ENCODE assay signal across 1 cellular context in genomic region chr1:23800396-23801337, GRCh38.
TF ChIP-seq lines count a peak whose summit lies in the region.

Gene GALE (minus strand): TSS chr1:23800754. CDS start chr1:23799007, 1,747 bp downstream.

TF ChIP-seq in HepG2, 621 proteins besides CTCF, POLR2A, EP300 and RAD21 (continued from another document and continues in another):
- TF ChIP-seq, protein P1, sequence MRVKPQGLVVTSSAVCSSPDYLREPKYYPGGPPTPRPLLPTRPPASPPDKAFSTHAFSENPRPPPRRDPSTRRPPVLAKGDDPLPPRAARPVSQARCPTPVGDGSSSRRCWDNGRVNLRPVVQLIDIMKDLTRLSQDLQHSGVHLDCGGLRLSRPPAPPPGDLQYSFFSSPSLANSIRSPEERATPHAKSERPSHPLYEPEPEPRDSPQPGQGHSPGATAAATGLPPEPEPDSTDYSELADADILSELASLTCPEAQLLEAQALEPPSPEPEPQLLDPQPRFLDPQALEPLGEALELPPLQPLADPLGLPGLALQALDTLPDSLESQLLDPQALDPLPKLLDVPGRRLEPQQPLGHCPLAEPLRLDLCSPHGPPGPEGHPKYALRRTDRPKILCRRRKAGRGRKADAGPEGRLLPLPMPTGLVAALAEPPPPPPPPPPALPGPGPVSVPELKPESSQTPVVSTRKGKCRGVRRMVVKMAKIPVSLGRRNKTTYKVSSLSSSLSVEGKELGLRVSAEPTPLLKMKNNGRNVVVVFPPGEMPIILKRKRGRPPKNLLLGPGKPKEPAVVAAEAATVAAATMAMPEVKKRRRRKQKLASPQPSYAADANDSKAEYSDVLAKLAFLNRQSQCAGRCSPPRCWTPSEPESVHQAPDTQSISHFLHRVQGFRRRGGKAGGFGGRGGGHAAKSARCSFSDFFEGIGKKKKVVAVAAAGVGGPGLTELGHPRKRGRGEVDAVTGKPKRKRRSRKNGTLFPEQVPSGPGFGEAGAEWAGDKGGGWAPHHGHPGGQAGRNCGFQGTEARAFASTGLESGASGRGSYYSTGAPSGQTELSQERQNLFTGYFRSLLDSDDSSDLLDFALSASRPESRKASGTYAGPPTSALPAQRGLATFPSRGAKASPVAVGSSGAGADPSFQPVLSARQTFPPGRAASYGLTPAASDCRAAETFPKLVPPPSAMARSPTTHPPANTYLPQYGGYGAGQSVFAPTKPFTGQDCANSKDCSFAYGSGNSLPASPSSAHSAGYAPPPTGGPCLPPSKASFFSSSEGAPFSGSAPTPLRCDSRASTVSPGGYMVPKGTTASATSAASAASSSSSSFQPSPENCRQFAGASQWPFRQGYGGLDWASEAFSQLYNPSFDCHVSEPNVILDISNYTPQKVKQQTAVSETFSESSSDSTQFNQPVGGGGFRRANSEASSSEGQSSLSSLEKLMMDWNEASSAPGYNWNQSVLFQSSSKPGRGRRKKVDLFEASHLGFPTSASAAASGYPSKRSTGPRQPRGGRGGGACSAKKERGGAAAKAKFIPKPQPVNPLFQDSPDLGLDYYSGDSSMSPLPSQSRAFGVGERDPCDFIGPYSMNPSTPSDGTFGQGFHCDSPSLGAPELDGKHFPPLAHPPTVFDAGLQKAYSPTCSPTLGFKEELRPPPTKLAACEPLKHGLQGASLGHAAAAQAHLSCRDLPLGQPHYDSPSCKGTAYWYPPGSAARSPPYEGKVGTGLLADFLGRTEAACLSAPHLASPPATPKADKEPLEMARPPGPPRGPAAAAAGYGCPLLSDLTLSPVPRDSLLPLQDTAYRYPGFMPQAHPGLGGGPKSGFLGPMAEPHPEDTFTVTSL (CRISPR knock-in tag; IDR thresholded peaks at IDR 0.05; ENCODE audit: borderline replicate concordance) = no peak; the same call in 1 of the 2 replicates
- no peak for TF ChIP-seq ZEB1 (IDR thresholded peaks at IDR 0.05; ENCODE audit: insufficient replicate concordance, low read depth)
- TF ChIP-seq KDM5B (CRISPR knock-in tag; IDR thresholded peaks at IDR 0.05; ENCODE audit: borderline replicate concordance) = peak; percentile 77; the same call in 1 of the 2 replicates
- TF ChIP-seq IRX3 (CRISPR knock-in tag; IDR thresholded peaks at IDR 0.05; ENCODE audit: borderline replicate concordance, low read depth) = no peak
- no peak; the same call in 1 of the 2 replicates for TF ChIP-seq NFYC (CRISPR knock-in tag; IDR thresholded peaks at IDR 0.05)
- TF ChIP-seq ZBTB14 (CRISPR knock-in tag; IDR thresholded peaks at IDR 0.05) = peak; percentile 96
- TF ChIP-seq, protein P2, sequence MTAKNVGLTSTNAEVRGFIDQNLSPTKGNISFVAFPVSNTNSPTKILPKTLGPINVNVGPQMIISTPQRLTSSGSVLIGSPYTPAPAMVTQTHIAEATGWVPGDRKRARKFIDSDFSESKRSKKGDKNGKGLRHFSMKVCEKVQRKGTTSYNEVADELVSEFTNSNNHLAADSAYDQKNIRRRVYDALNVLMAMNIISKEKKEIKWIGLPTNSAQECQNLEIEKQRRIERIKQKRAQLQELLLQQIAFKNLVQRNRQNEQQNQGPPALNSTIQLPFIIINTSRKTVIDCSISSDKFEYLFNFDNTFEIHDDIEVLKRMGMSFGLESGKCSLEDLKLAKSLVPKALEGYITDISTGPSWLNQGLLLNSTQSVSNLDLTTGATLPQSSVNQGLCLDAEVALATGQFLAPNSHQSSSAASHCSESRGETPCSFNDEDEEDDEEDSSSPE (CRISPR knock-in tag; IDR thresholded peaks at IDR 0.05) = peak; percentile 87; the same call in 1 of the 2 replicates
- TF ChIP-seq ZNF12 (CRISPR knock-in tag; IDR thresholded peaks at IDR 0.05) = no peak
- no peak for TF ChIP-seq ZNF431 (CRISPR knock-in tag; IDR thresholded peaks at IDR 0.05; ENCODE audit: borderline replicate concordance, low read depth)
- TF ChIP-seq, protein P3, sequence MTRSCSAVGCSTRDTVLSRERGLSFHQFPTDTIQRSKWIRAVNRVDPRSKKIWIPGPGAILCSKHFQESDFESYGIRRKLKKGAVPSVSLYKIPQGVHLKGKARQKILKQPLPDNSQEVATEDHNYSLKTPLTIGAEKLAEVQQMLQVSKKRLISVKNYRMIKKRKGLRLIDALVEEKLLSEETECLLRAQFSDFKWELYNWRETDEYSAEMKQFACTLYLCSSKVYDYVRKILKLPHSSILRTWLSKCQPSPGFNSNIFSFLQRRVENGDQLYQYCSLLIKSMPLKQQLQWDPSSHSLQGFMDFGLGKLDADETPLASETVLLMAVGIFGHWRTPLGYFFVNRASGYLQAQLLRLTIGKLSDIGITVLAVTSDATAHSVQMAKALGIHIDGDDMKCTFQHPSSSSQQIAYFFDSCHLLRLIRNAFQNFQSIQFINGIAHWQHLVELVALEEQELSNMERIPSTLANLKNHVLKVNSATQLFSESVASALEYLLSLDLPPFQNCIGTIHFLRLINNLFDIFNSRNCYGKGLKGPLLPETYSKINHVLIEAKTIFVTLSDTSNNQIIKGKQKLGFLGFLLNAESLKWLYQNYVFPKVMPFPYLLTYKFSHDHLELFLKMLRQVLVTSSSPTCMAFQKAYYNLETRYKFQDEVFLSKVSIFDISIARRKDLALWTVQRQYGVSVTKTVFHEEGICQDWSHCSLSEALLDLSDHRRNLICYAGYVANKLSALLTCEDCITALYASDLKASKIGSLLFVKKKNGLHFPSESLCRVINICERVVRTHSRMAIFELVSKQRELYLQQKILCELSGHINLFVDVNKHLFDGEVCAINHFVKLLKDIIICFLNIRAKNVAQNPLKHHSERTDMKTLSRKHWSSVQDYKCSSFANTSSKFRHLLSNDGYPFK (CRISPR knock-in tag; IDR thresholded peaks at IDR 0.05; ENCODE audit: borderline replicate concordance) = peak; percentile 3; the same call in 1 of the 2 replicates
- TF ChIP-seq ZSCAN21 (CRISPR knock-in tag; IDR thresholded peaks at IDR 0.05; ENCODE audit: borderline replicate concordance) = no peak
- peak; percentile 91 for TF ChIP-seq AGO2 (optimal IDR thresholded peaks at IDR 0.05; ENCODE audit: low read depth, low read length)
- no peak for TF ChIP-seq ZNF75D (CRISPR knock-in tag; IDR thresholded peaks at IDR 0.05; ENCODE audit: borderline replicate concordance)
- TF ChIP-seq, protein P4, sequence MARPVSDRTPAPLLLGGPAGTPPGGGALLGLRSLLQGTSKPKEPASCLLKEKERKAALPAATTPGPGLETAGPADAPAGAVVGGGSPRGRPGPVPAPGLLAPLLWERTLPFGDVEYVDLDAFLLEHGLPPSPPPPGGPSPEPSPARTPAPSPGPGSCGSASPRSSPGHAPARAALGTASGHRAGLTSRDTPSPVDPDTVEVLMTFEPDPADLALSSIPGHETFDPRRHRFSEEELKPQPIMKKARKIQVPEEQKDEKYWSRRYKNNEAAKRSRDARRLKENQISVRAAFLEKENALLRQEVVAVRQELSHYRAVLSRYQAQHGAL (CRISPR knock-in tag; IDR thresholded peaks at IDR 0.05; ENCODE audit: not compliant biosample characterization) = no peak
- TF ChIP-seq, protein P5, sequence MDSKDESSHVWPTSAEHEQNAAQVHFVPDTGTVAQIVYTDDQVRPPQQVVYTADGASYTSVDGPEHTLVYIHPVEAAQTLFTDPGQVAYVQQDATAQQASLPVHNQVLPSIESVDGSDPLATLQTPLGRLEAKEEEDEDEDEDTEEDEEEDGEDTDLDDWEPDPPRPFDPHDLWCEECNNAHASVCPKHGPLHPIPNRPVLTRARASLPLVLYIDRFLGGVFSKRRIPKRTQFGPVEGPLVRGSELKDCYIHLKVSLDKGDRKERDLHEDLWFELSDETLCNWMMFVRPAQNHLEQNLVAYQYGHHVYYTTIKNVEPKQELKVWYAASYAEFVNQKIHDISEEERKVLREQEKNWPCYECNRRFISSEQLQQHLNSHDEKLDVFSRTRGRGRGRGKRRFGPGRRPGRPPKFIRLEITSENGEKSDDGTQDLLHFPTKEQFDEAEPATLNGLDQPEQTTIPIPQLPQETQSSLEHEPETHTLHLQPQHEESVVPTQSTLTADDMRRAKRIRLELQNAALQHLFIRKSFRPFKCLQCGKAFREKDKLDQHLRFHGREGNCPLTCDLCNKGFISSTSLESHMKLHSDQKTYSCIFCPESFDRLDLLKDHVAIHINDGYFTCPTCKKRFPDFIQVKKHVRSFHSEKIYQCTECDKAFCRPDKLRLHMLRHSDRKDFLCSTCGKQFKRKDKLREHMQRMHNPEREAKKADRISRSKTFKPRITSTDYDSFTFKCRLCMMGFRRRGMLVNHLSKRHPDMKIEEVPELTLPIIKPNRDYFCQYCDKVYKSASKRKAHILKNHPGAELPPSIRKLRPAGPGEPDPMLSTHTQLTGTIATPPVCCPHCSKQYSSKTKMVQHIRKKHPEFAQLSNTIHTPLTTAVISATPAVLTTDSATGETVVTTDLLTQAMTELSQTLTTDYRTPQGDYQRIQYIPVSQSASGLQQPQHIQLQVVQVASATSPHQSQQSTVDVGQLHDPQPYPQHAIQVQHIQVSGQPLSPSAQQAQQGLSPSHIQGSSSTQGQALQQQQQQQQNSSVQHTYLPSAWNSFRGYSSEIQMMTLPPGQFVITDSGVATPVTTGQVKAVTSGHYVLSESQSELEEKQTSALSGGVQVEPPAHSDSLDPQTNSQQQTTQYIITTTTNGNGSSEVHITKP (CRISPR knock-in tag; IDR thresholded peaks at IDR 0.05; ENCODE audit: low read depth) = no peak; the same call in 1 of the 2 replicates
- 0 out of 2 replicates have a peak, but pooled peaks have one; percentile 20 for TF ChIP-seq ZNF558 (CRISPR knock-in tag; IDR thresholded peaks at IDR 0.05; ENCODE audit: borderline replicate concordance)
- no peak for TF ChIP-seq ZBTB37 (CRISPR knock-in tag; IDR thresholded peaks at IDR 0.05)
- TF ChIP-seq, protein P6, sequence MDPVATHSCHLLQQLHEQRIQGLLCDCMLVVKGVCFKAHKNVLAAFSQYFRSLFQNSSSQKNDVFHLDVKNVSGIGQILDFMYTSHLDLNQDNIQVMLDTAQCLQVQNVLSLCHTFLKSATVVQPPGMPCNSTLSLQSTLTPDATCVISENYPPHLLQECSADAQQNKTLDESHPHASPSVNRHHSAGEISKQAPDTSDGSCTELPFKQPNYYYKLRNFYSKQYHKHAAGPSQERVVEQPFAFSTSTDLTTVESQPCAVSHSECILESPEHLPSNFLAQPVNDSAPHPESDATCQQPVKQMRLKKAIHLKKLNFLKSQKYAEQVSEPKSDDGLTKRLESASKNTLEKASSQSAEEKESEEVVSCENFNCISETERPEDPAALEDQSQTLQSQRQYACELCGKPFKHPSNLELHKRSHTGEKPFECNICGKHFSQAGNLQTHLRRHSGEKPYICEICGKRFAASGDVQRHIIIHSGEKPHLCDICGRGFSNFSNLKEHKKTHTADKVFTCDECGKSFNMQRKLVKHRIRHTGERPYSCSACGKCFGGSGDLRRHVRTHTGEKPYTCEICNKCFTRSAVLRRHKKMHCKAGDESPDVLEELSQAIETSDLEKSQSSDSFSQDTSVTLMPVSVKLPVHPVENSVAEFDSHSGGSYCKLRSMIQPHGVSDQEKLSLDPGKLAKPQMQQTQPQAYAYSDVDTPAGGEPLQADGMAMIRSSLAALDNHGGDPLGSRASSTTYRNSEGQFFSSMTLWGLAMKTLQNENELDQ (CRISPR knock-in tag; IDR thresholded peaks at IDR 0.05; ENCODE audit: borderline replicate concordance) = no peak
- peak; percentile 92 for TF ChIP-seq AGO1 (IDR thresholded peaks at IDR 0.05; ENCODE audit: low read depth, low read length, poor library complexity, severe bottlenecking)
- TF ChIP-seq TGIF2 (CRISPR knock-in tag; IDR thresholded peaks at IDR 0.05) = no peak; the same call in 1 of the 2 replicates
- TF ChIP-seq HNF4G (IDR thresholded peaks at IDR 0.05; ENCODE audit: borderline replicate concordance, low read depth, low read length) = no peak
- TF ChIP-seq HNF4G (CRISPR knock-in tag; IDR thresholded peaks at IDR 0.05; ENCODE audit: borderline replicate concordance, low read depth) = no peak
- TF ChIP-seq ZNF883 (CRISPR knock-in tag; IDR thresholded peaks at IDR 0.05; ENCODE audit: not compliant biosample characterization) = peak; percentile 40
- TF ChIP-seq SOX6 (IDR thresholded peaks at IDR 0.05) = no peak
- TF ChIP-seq SOX6 (CRISPR knock-in tag; IDR thresholded peaks at IDR 0.05) = peak; percentile 69
- TF ChIP-seq MLLT10 (CRISPR knock-in tag; IDR thresholded peaks at IDR 0.05) = no peak
- TF ChIP-seq, protein P7, sequence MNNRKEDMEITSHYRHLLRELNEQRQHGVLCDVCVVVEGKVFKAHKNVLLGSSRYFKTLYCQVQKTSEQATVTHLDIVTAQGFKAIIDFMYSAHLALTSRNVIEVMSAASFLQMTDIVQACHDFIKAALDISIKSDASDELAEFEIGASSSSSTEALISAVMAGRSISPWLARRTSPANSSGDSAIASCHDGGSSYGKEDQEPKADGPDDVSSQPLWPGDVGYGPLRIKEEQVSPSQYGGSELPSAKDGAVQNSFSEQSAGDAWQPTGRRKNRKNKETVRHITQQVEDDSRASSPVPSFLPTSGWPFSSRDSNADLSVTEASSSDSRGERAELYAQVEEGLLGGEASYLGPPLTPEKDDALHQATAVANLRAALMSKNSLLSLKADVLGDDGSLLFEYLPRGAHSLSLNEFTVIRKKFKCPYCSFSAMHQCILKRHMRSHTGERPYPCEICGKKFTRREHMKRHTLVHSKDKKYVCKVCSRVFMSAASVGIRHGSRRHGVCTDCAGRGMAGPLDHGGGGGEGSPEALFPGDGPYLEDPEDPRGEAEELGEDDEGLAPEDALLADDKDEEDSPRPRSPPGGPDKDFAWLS (CRISPR knock-in tag; IDR thresholded peaks at IDR 0.05; ENCODE audit: borderline replicate concordance) = no peak
- TF ChIP-seq NCOR1 (IDR thresholded peaks at IDR 0.05; ENCODE audit: borderline replicate concordance, low read length) = no peak
- TF ChIP-seq, protein P8, sequence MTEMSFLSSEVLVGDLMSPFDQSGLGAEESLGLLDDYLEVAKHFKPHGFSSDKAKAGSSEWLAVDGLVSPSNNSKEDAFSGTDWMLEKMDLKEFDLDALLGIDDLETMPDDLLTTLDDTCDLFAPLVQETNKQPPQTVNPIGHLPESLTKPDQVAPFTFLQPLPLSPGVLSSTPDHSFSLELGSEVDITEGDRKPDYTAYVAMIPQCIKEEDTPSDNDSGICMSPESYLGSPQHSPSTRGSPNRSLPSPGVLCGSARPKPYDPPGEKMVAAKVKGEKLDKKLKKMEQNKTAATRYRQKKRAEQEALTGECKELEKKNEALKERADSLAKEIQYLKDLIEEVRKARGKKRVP (CRISPR knock-in tag; IDR thresholded peaks at IDR 0.05) = no peak
